8 cellular contexts compared by ENCODE assay signal in genomic region chr1:34653110-34653509, GRCh38.
"Had no signal": no experiment of that assay in that cellular context is flagged by ENCODE, and none has a peak within 500 bp of the region (broad histone marks: within the 10 kb centered on the region; RNA-seq: fewer than 3 reads in every experiment).

No MANE protein-coding gene starts in this region.

- ATAC-seq: HepG2, K562 had no signal

- H3K4me2 ChIP-seq: KMS-11 had no signal

- H3K27ac ChIP-seq: HL-60, KMS-11 had no signal

- H3K9me3 Mint-ChIP-seq: IgD-negative memory B cell had no signal

- DNase-seq: IMR-90, KBM-7, KG1 had no signal

- H3K36me3 Mint-ChIP-seq: IgD-negative memory B cell had no signal

- H3K27ac Mint-ChIP-seq: IgD-negative memory B cell had no signal

- H3K4me3 Mint-ChIP-seq: IgD-negative memory B cell had no signal

- H3K4me3 ChIP-seq: K562 had no signal
